18 cellular contexts compared by ENCODE assay signal in the genomic region with DNA sequence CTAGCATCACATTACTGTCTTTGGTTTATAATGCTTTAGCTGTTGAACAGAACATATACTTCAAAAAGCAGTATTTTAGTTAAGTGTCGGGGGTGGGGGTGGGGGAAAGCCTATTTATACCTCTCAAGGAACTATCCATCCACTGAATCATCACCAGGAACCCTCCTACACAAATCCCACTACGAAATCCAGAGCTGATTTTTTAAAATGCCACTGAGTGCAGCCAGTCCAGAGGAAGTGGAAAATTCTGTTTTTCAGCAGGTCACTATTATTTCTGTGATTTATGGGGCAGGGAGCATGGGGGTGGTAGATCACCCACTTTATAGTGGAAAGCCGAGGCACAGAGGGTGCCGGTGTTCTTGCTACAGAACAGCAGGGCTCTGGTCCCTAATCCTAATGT.
DNase-seq lines count a peak whose midpoint lies in the region; ATAC-seq, FAIRE-seq and TF ChIP-seq lines count a peak whose summit lies in the region.
"Had no signal": no experiment of that assay in that cellular context is flagged by ENCODE, and none has a peak within 500 bp of the region (broad histone marks: within the 10 kb centered on the region; RNA-seq: fewer than 3 reads in every experiment).

No MANE protein-coding gene starts in this region.

- TF ChIP-seq CTCF in AG04450 (IDR thresholded peaks at IDR 0.05; ENCODE audit: low read depth, low read length): no peak
- TF ChIP-seq CTCF in mammary epithelial cell (conservative IDR thresholded peaks at IDR 0.05 in 1 of 2, IDR thresholded peaks at IDR 0.05 in 1 of 2; ENCODE audit: extremely low read depth in 1 of 2, insufficient read depth in 1 of 2, low read depth in 1 of 2, low read length in 2 of 2): no peak
- no peak for TF ChIP-seq CTCF in mesothelial cell of epicardium (IDR thresholded peaks at IDR 0.05; ENCODE audit: unreplicated experiment)
- TF ChIP-seq CTCF in gastrocnemius medialis (IDR thresholded peaks at IDR 0.05 in 4 of 5, conservative IDR thresholded peaks at IDR 0.05 in 1 of 5): no peak
- no peak for TF ChIP-seq CTCF in left ventricle myocardium inferior (IDR thresholded peaks at IDR 0.05; ENCODE audit: borderline replicate concordance)

- WGBS in mammary epithelial cell (ENCODE audit: low coverage, missing lambda C conversion rate): 67% methylated on average over 3 of the region's 4 CpGs

- H3K36me3 ChIP-seq in mammary epithelial cell (ENCODE audit: insufficient read depth, low read length) (peaks cover 14% of the 10 kb centered on the region), gastrocnemius medialis (no peaks in the 10 kb centered on the region), left ventricle myocardium inferior (no peaks in the 10 kb centered on the region)
- H3K36me3 ChIP-seq in naive thymus-derived CD4-positive, alpha-beta T cell (ENCODE audit: control insufficient read depth in 2 of 3, insufficient read depth in 3 of 3, low read length in 3 of 3): no peaks in the 10 kb centered on the region
- H3K36me3 ChIP-seq: sigmoid colon had no signal

- no peaks in the 10 kb centered on the region for H3K27me3 ChIP-seq in AG04450 (ENCODE audit: control insufficient read depth, insufficient read depth, low read length)
- H3K27me3 ChIP-seq in mammary epithelial cell (ENCODE audit: insufficient read depth, low read length): no peaks in the 10 kb centered on the region
- no peaks in the 10 kb centered on the region for H3K27me3 ChIP-seq in gastrocnemius medialis
- no peaks in the 10 kb centered on the region for H3K27me3 ChIP-seq in naive thymus-derived CD4-positive, alpha-beta T cell (ENCODE audit: control insufficient read depth in 2 of 2, insufficient read depth in 2 of 2, low read length in 2 of 2)
- peaks cover 20% of the 10 kb centered on the region for H3K27me3 ChIP-seq in left ventricle myocardium inferior (ENCODE audit: low read depth)
- H3K27me3 ChIP-seq: sigmoid colon had no signal

- no peaks in the 10 kb centered on the region for H4K20me1 ChIP-seq in mammary epithelial cell (ENCODE audit: insufficient read depth, low read length)

- in situ Hi-C loops in mammary epithelial cell (cut with MboI; ENCODE audit: low sequenced_read_pairs in 2 of 2): no loop called here
- in situ Hi-C loops in gastrocnemius medialis (cut with MboI; ENCODE audit: low sequenced_read_pairs in 4 of 4): loop anchor here in 1 of 4 donors (25.0 kb wide), 1 partner anchor 243 kb away; no protein-coding TSS in a partner anchor

- POLR2A ChIA-PET in AG04450 (lab: Yijun Ruan, JAX): interaction anchor here (0.9 kb wide), 1 partner anchor 188 kb away, joined by 4 read pairs; no protein-coding TSS in a partner anchor
- POLR2A ChIA-PET in naive thymus-derived CD4-positive, alpha-beta T cell (lab: Charles Lee): no interaction called here

- H3K4me2 ChIP-seq in mammary epithelial cell (ENCODE audit: insufficient read depth, low read depth, low read length): no peak overlapping the region

- no peaks in the 10 kb centered on the region for H3K27me3 Mint-ChIP-seq in mesothelial cell of epicardium (ENCODE audit: low read depth)
- H3K27me3 Mint-ChIP-seq in naive thymus-derived CD4-positive, alpha-beta T cell: peaks cover 0 to 11% (median 0%) of the 10 kb centered on the region in 5 donors
- H3K27me3 Mint-ChIP-seq: activated naive CD8-positive, alpha-beta T cell treated with anti-CD3 and anti-CD28 coated beads, Interleukin-2, amount 10 ng/mL, durations not matched to agents 7 days and 5 days had no signal

- ATAC-seq in HG03565 (IDR thresholded peaks at IDR 0.05; ENCODE audit: unreplicated experiment): no peak
- no peak for ATAC-seq in gastrocnemius medialis
- no peak for ATAC-seq in naive thymus-derived CD4-positive, alpha-beta T cell
- ATAC-seq: esophagus mucosa had no signal

- no peak overlapping the region for H3K4me3 Mint-ChIP-seq in mesothelial cell of epicardium
- no peak overlapping the region for H3K4me3 Mint-ChIP-seq in naive thymus-derived CD4-positive, alpha-beta T cell
- H3K4me3 Mint-ChIP-seq: activated naive CD8-positive, alpha-beta T cell treated with anti-CD3 and anti-CD28 coated beads, Interleukin-2, amount 10 ng/mL, durations not matched to agents 7 days and 5 days had no signal

- H3K9me3 Mint-ChIP-seq in mesothelial cell of epicardium: no peaks in the 10 kb centered on the region
- H3K9me3 Mint-ChIP-seq in naive thymus-derived CD4-positive, alpha-beta T cell: peaks cover 0 to 5% (median 0%) of the 10 kb centered on the region in 11 donors

- intact Hi-C loops in mammary epithelial cell (cut with micrococcal nuclease): no loop called here
- intact Hi-C loops in gastrocnemius medialis (cut with DNase I; ENCODE audit: low total_unique reads): no loop called here
- intact Hi-C loops in naive thymus-derived CD4-positive, alpha-beta T cell (cut with micrococcal nuclease): no loop called here
- intact Hi-C loops in left ventricle myocardium inferior (cut with micrococcal nuclease): no loop called here

- H3K4me3 ChIP-seq in AG04450 (ENCODE audit: low read depth, low read length) (no peak overlapping the region), mammary epithelial cell (replicated peaks in 1 of 3; ENCODE audit: insufficient read depth in 1 of 3, low read depth in 2 of 3, low read length in 3 of 3) (no peak overlapping the region), gastrocnemius medialis (no peak overlapping the region), left ventricle myocardium inferior (no peak overlapping the region)
- H3K4me3 ChIP-seq in naive thymus-derived CD4-positive, alpha-beta T cell (ENCODE audit: low read length): no peak overlapping the region
- H3K4me3 ChIP-seq: coronary artery, lung, sigmoid colon had no signal

- no peak overlapping the region for H2AFZ ChIP-seq in mammary epithelial cell (ENCODE audit: low read depth, low read length)

- H3K9me3 ChIP-seq in AG04450 (ENCODE audit: control insufficient read depth, insufficient read depth, low read length): no peaks in the 10 kb centered on the region
- no peaks in the 10 kb centered on the region for H3K9me3 ChIP-seq in mammary epithelial cell (replicated peaks; ENCODE audit: insufficient read depth, low read length)
- H3K9me3 ChIP-seq in gastrocnemius medialis: no peaks in the 10 kb centered on the region
- H3K9me3 ChIP-seq in naive thymus-derived CD4-positive, alpha-beta T cell (ENCODE audit: control insufficient read depth in 2 of 3, low read length in 3 of 3): no peaks in the 10 kb centered on the region
- no peaks in the 10 kb centered on the region for H3K9me3 ChIP-seq in left ventricle myocardium inferior (replicated peaks)
- H3K9me3 ChIP-seq: sigmoid colon had no signal

- peaks cover 33% of the 10 kb centered on the region for H3K4me1 Mint-ChIP-seq in mesothelial cell of epicardium
- no peaks in the 10 kb centered on the region for H3K4me1 Mint-ChIP-seq in naive thymus-derived CD4-positive, alpha-beta T cell
- H3K4me1 Mint-ChIP-seq: activated naive CD8-positive, alpha-beta T cell treated with anti-CD3 and anti-CD28 coated beads, Interleukin-2, amount 10 ng/mL, durations not matched to agents 7 days and 5 days had no signal

- H3K79me2 ChIP-seq in mammary epithelial cell (ENCODE audit: insufficient read depth, low read length): peaks cover 73% of the 10 kb centered on the region

- peak; percentile 4 for FAIRE-seq in HTR-8/SVneo (lab: Jason Lieb, UNC)

- DNase-seq in AG04450 (ENCODE audit: low read depth, low spot score): no peak
- no peak for DNase-seq in HTR-8/SVneo (ENCODE audit: insufficient read length, low spot score)
- DNase-seq in mammary epithelial cell: no peak
- DNase-seq in mesothelial cell of epicardium (ENCODE audit: low spot score in 2 of 2, unreplicated experiment in 2 of 2): no peak
- no peak for DNase-seq in gastrocnemius medialis
- no peak for DNase-seq in naive thymus-derived CD4-positive, alpha-beta T cell
- DNase-seq in left ventricle myocardium inferior: no peak
- DNase-seq: activated naive CD8-positive, alpha-beta T cell treated with anti-CD3 and anti-CD28 coated beads, Interleukin-2, amount 10 ng/mL, durations not matched to agents 7 days and 5 days; AML-193; DMS153; NCI-H1694 treated with DMSO at 0.1 percent for 48 hours; NCI-H526 treated with DMSO at 0.1 percent for 48 hours; sigmoid colon; stimulated activated naive CD4-positive, alpha-beta T cell treated with Interleukin-2 at 50 U/mL for 16 hours had no signal

- peak overlapping the region; percentile 68 for H3K27ac ChIP-seq in AG04450 (ENCODE audit: low read depth, low read length)
- peak overlapping the region; percentile 38 for H3K27ac ChIP-seq in mammary epithelial cell (ENCODE audit: insufficient read depth, low read depth, low read length)
- H3K27ac ChIP-seq in gastrocnemius medialis: no peak overlapping the region
- no peak overlapping the region for H3K27ac ChIP-seq in naive thymus-derived CD4-positive, alpha-beta T cell (ENCODE audit: low read depth, low read length)
- H3K27ac ChIP-seq in left ventricle myocardium inferior (replicated peaks): no peak overlapping the region
- H3K27ac ChIP-seq: coronary artery, sigmoid colon had no signal

- H3K36me3 Mint-ChIP-seq in mesothelial cell of epicardium: peaks cover 9% of the 10 kb centered on the region
- H3K36me3 Mint-ChIP-seq in naive thymus-derived CD4-positive, alpha-beta T cell: no peaks in the 10 kb centered on the region
- H3K36me3 Mint-ChIP-seq: activated naive CD8-positive, alpha-beta T cell treated with anti-CD3 and anti-CD28 coated beads, Interleukin-2, amount 10 ng/mL, durations not matched to agents 7 days and 5 days had no signal

- H3K27ac Mint-ChIP-seq in mesothelial cell of epicardium: peak overlapping the region; percentile 4
- no peak overlapping the region for H3K27ac Mint-ChIP-seq in naive thymus-derived CD4-positive, alpha-beta T cell
- H3K27ac Mint-ChIP-seq: activated naive CD8-positive, alpha-beta T cell treated with anti-CD3 and anti-CD28 coated beads, Interleukin-2, amount 10 ng/mL, durations not matched to agents 7 days and 5 days had no signal

- no peak overlapping the region for H3K9ac ChIP-seq in mammary epithelial cell (ENCODE audit: insufficient read depth, low read length)

- no peak for TF ChIP-seq POLR2A in gastrocnemius medialis (IDR thresholded peaks at IDR 0.05)

- H3K4me1 ChIP-seq in mammary epithelial cell (ENCODE audit: insufficient read depth, low read length) (peaks cover 31% of the 10 kb centered on the region), gastrocnemius medialis (peaks cover 0 to 3% of the 10 kb centered on the region in 2 donors), left ventricle myocardium inferior (peaks cover 13% of the 10 kb centered on the region)
- no peaks in the 10 kb centered on the region for H3K4me1 ChIP-seq in naive thymus-derived CD4-positive, alpha-beta T cell (ENCODE audit: control insufficient read depth in 2 of 2, insufficient read depth in 2 of 2, low read length in 2 of 2)

- CTCF ChIA-PET in AG04450 (lab: Charles Lee) (interaction anchor here (0.6 kb wide), 3 partner anchors 50 to 79 kb away, joined by 3 to 5 read pairs (median 4); no protein-coding TSS in a partner anchor), mammary epithelial cell (lab: Charles Lee; ENCODE audit: low non-redundant PET) (no interaction called here)
- CTCF ChIA-PET in naive thymus-derived CD4-positive, alpha-beta T cell (lab: Charles Lee): interaction anchor here (0.5 kb wide), 1 partner anchor 33 kb away, joined by 3 read pairs; no protein-coding TSS in a partner anchor

- dilution Hi-C loops in mammary epithelial cell (cut with HindIII; ENCODE audit: low sequenced_read_pairs): no loop called here

- BruUV-seq in mammary epithelial cell (replicated peaks; lab: Mats Ljungman, UMichigan): no TSS peak

Comparison
In these comparisons a context has a peak if more than half of its experiments do, and no peak if none do; other contexts are left out.
1. H3K27ac ChIP-seq: peak in AG04450 (single experiment) and mammary epithelial cell (single experiment); none in gastrocnemius medialis (0 of 4), naive thymus-derived CD4-positive, alpha-beta T cell (single experiment) and left ventricle myocardium inferior (single experiment).